ENCODE assay signal across 10 cellular contexts in the genomic region with DNA sequence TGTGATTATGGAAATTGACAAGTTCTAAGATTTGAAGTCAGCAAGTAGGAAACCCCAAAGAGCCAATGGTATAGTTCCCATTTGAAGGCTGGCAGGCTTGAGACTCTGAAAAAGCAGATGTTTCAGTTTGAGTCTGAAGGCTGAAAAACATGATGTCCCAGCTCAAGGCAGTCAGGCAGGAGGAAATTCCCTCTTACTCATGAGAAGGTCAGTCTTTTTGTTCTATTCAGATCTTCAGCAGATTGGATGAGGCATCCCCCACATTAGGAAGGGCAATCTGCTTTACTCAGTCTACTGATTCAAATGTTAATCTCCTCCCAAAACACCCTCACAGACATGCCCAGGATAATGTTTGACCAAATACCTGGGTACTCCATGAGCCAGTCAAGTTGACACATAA.
DNase-seq lines count a peak whose midpoint lies in the region; ATAC-seq and TF ChIP-seq lines count a peak whose summit lies in the region.
"Had no signal": no experiment of that assay in that cellular context is flagged by ENCODE, and none has a peak within 500 bp of the region (broad histone marks: within the 10 kb centered on the region; RNA-seq: fewer than 3 reads in every experiment).

No MANE protein-coding gene starts in this region.

- H3K27ac ChIP-seq in hepatocyte (no peak overlapping the region), ascending aorta (no peak overlapping the region)
- H3K27ac ChIP-seq: SJSA1 had no signal

- no peak overlapping the region for H3K4me3 ChIP-seq in fibroblast of pulmonary artery (replicated peaks; ENCODE audit: low read depth, low read length)
- no peak overlapping the region for H3K4me3 ChIP-seq in hepatocyte
- no peak overlapping the region for H3K4me3 ChIP-seq in ascending aorta
- H3K4me3 ChIP-seq: SJSA1 had no signal

- H3K79me2 ChIP-seq in hepatocyte, result no peaks in the 10 kb centered on the region

- H3K9me2 ChIP-seq in hepatocyte (replicated peaks; ENCODE audit: insufficient read depth), result no peaks in the 10 kb centered on the region

- no peaks in the 10 kb centered on the region for H3K36me3 ChIP-seq in hepatocyte (replicated peaks; ENCODE audit: insufficient read depth, low read depth)
- no peaks in the 10 kb centered on the region for H3K36me3 ChIP-seq in ascending aorta
- H3K36me3 ChIP-seq: SJSA1 had no signal

- intact Hi-C loops in ascending aorta (cut with DNase I), result no loop called here

- H3K9me3 ChIP-seq in hepatocyte (ENCODE audit: low read depth) (no peaks in the 10 kb centered on the region), ascending aorta (no peaks in the 10 kb centered on the region)
- H3K9me3 ChIP-seq: SJSA1 had no signal

- H3K4me2 ChIP-seq in hepatocyte, result no peak overlapping the region

- peak; percentile 94 for ATAC-seq in GM18868 (IDR thresholded peaks at IDR 0.05; ENCODE audit: unreplicated experiment)
- ATAC-seq in GM21529 (IDR thresholded peaks at IDR 0.05; ENCODE audit: unreplicated experiment), result peak; percentile 91
- ATAC-seq in HG03354 (IDR thresholded peaks at IDR 0.05; ENCODE audit: poor library complexity, severe bottlenecking, unreplicated experiment), result peak; percentile 84

- no peak for TF ChIP-seq CTCF in fibroblast of pulmonary artery (IDR thresholded peaks at IDR 0.05; ENCODE audit: low read length, missing control alignments)
- no peak for TF ChIP-seq CTCF in hepatocyte (IDR thresholded peaks at IDR 0.05; ENCODE audit: poor library complexity)
- no peak for TF ChIP-seq CTCF in ascending aorta (IDR thresholded peaks at IDR 0.05)

- DNase-seq in fibroblast of pulmonary artery (ENCODE audit: low read depth) (peak; percentile 65), hepatocyte (ENCODE audit: low spot score) (no peak), ascending aorta (ENCODE audit: low spot score in 2 of 2) (no peak), anterior cingulate cortex (lab: John Stamatoyannopoulos, UW) (no peak)
- DNase-seq: NCI-H146, trophoblast cell had no signal

- H2AFZ ChIP-seq in hepatocyte, result no peak overlapping the region

- no peaks in the 10 kb centered on the region for H4K20me1 ChIP-seq in hepatocyte (ENCODE audit: insufficient read depth, poor library complexity, severe bottlenecking)

- no peaks in the 10 kb centered on the region for H3K4me1 ChIP-seq in hepatocyte (ENCODE audit: insufficient read depth)
- H3K4me1 ChIP-seq in ascending aorta, result no peaks in the 10 kb centered on the region
- H3K4me1 ChIP-seq: SJSA1 had no signal

- H3K27me3 ChIP-seq in hepatocyte (no peaks in the 10 kb centered on the region), ascending aorta (no peaks in the 10 kb centered on the region)
- H3K27me3 ChIP-seq: SJSA1 had no signal
